35 cellular contexts compared by ENCODE assay signal in genomic region chr11:103798456-103798855, GRCh38.
DNase-seq lines count a peak whose midpoint lies in the region; ATAC-seq, FAIRE-seq and TF ChIP-seq lines count a peak whose summit lies in the region.
"Had no signal": no experiment of that assay in that cellular context is flagged by ENCODE, and none has a peak within 500 bp of the region (broad histone marks: within the 10 kb centered on the region; RNA-seq: fewer than 3 reads in every experiment).

No MANE protein-coding gene starts in this region.

- no peak overlapping the region for H3K27ac ChIP-seq in uterus
- H3K27ac ChIP-seq in caudate nucleus (ENCODE audit: low read depth, low read length): no peak overlapping the region
- H3K27ac ChIP-seq: epithelial cell of prostate, HL-60, KMS-11, left lung, neutrophil, SJSA1, testis had no signal

- FAIRE-seq in HTR-8/SVneo (lab: Jason Lieb, UNC): no peak
- FAIRE-seq: bronchial epithelial cell, colon, D721Med, GM12891 had no signal

- no peaks in the 10 kb centered on the region for H3K9me3 ChIP-seq in uterus
- H3K9me3 ChIP-seq: HAP-1, left lung, neutrophil, right atrium auricular region, SJSA1, testis had no signal

- TF ChIP-seq CTCF in uterus (IDR thresholded peaks at IDR 0.05): no peak

- intact Hi-C loops in uterus (cut with DNase I; ENCODE audit: low total_unique reads): no loop called here

- no peaks in the 10 kb centered on the region for H3K4me1 ChIP-seq in uterus
- H3K4me1 ChIP-seq: HAP-1, left lung, SJSA1 had no signal

- H3K36me3 ChIP-seq in uterus: no peaks in the 10 kb centered on the region
- H3K36me3 ChIP-seq: HAP-1, left lung, neutrophil, right atrium auricular region, SJSA1 had no signal

- no peaks in the 10 kb centered on the region for H3K27me3 ChIP-seq in uterus
- H3K27me3 ChIP-seq: left lung, neutrophil, right atrium auricular region, SJSA1, testis had no signal

- no peak overlapping the region for H3K4me3 ChIP-seq in uterus
- H3K4me3 ChIP-seq: HAP-1, left lung, right atrium auricular region, SJSA1, testis had no signal

- ATAC-seq in SK-N-SH treated with all-trans-retinoic acid at 6 μM for 48 hours (peak; percentile 30; the same call in 1 of the 3 replicates), GM21529 (IDR thresholded peaks at IDR 0.05; ENCODE audit: unreplicated experiment) (no peak)
- ATAC-seq: activated naive CD4-positive, alpha-beta T cell treated with anti-CD3 and anti-CD28 coated beads, Interleukin-2, amount 50 U/mL, for 72 hours; T-cell; WTC11 had no signal

- TF ChIP-seq POLR2A in uterus (IDR thresholded peaks at IDR 0.05): no peak

- DNase-seq in DMS53 (lab: John Stamatoyannopoulos, UW) (peak; percentile 30), DMS53 treated with DMSO at 0.1 percent for 48 hours (lab: John Stamatoyannopoulos, UW; ENCODE audit: unreplicated experiment) (no peak), HTR-8/SVneo (ENCODE audit: insufficient read length, low spot score) (peak; percentile 10), iris pigment epithelial cell (ENCODE audit: low read depth) (peak; percentile 51), uterus (no peak), caudate nucleus (lab: John Stamatoyannopoulos, UW) (no peak)
- DNase-seq: 8988T; activated CD4-positive, alpha-beta T cell treated with anti-CD3 and anti-CD28 coated beads, Interleukin-2, amount 10 ng/mL, durations not matched to agents 24 days and 14 days; activated effector memory CD4-positive, alpha-beta T cell treated with Interleukin-2 at 50 U/mL for 16 hours; effector CD8-positive, alpha-beta T cell; islet precursor cell; left lung; NCI-H146; NCI-H2107; NCI-H774; posterior cingulate gyrus; RPMI8226; stimulated activated CD4-positive, alpha-beta T cell treated with anti-CD3 and anti-CD28 coated beads, Interleukin-1b, Interleukin-23, amount 100 ng/mL, for 48 hours; T-cell; testis had no signal

TF ChIP-seq in SK-N-SH treated with all-trans-retinoic acid at 6 μM for 48 hours, 23 proteins besides CTCF, POLR2A, EP300 and RAD21:
- TF ChIP-seq ARNTL (CRISPR knock-in tag; IDR thresholded peaks at IDR 0.05; ENCODE audit: borderline replicate concordance, low read depth) (no peak), ZFP30 (CRISPR knock-in tag; IDR thresholded peaks at IDR 0.05) (no peak), PPARA (CRISPR knock-in tag; IDR thresholded peaks at IDR 0.05; ENCODE audit: borderline replicate concordance) (no peak), CSRNP3 (CRISPR knock-in tag; IDR thresholded peaks at IDR 0.05) (no peak), ZNF565 (CRISPR knock-in tag; conservative IDR thresholded peaks at IDR 0.05; ENCODE audit: low read depth) (no peak), POU6F1 (CRISPR knock-in tag; IDR thresholded peaks at IDR 0.05; ENCODE audit: borderline replicate concordance, low read depth) (no peak), TCF4 (CRISPR knock-in tag; IDR thresholded peaks at IDR 0.05; ENCODE audit: borderline replicate concordance) (no peak), SNAI2 (CRISPR knock-in tag; IDR thresholded peaks at IDR 0.05) (no peak)

Comparison
In these comparisons a context has a peak if more than half of its experiments do, and no peak if none do; other contexts are left out.
1. DNase-seq: peak in DMS53 (single experiment), HTR-8/SVneo (single experiment) and iris pigment epithelial cell (single experiment); none in DMS53 treated with DMSO at 0.1 percent for 48 hours (single experiment), uterus (0 of 2) and caudate nucleus (0 of 61).